ENCODE assay signal across 9 cellular contexts in genomic region chr17:39676198-39676819, GRCh38. TPM values are rescaled to one million over a fixed set of nuclear protein-coding genes. Genes with fewer than 3 reads are reported as not detected.
DNase-seq lines count a peak whose midpoint lies in the region; ATAC-seq and TF ChIP-seq lines count a peak whose summit lies in the region.
"Had no signal": no experiment of that assay in that cellular context is flagged by ENCODE, and none has a peak within 500 bp of the region (broad histone marks: within the 10 kb centered on the region; RNA-seq: fewer than 3 reads in every experiment).

No MANE protein-coding gene starts in this region.

- intact Hi-C loops in dorsolateral prefrontal cortex (cut with DNase I), result no loop called here

- no peak overlapping the region for H3K4me3 ChIP-seq in dorsolateral prefrontal cortex
- no peak overlapping the region for H3K4me3 ChIP-seq in skin epidermis

- no peaks in the 10 kb centered on the region for H3K27me3 ChIP-seq in dorsolateral prefrontal cortex

- no peak for TF ChIP-seq CTCF in C4-2B (conservative IDR thresholded peaks at IDR 0.05)
- no peak for TF ChIP-seq CTCF in dorsolateral prefrontal cortex (IDR thresholded peaks at IDR 0.05 in 54 of 56, conservative IDR thresholded peaks at IDR 0.05 in 2 of 56; ENCODE audit: low read depth in 1 of 56, partially characterized antibody in 56 of 56)

- ATAC-seq in GM21786 (IDR thresholded peaks at IDR 0.05; ENCODE audit: unreplicated experiment) (peak; percentile 43), HG02623 (IDR thresholded peaks at IDR 0.05; ENCODE audit: unreplicated experiment) (no peak), GM18909 (IDR thresholded peaks at IDR 0.05; ENCODE audit: poor library complexity, unreplicated experiment) (no peak)

- H3K27ac ChIP-seq in C4-2B, result peak overlapping the region; percentile 53
- H3K27ac ChIP-seq in dorsolateral prefrontal cortex, result peak overlapping the region in 52 of 59 donors; percentile 3 to 84 (median 69)
- peak overlapping the region in 17 of 21 experiments; percentile 44 to 85 (median 77) for H3K27ac ChIP-seq in skin epidermis
- H3K27ac ChIP-seq: neutrophil had no signal

- DNase-seq in SHP77 (lab: John Stamatoyannopoulos, UW), result peak; percentile 57 to 61
- DNase-seq in dorsolateral prefrontal cortex, result peak; percentile 26 to 88 (median 76)
- no peak for DNase-seq in NCI-H1694 (lab: John Stamatoyannopoulos, UW)

RNA-seq across cellular contexts. Expression of gene PNMT, which starts 8.1 kb away (rescaled TPM):
- 10 to 100 TPM in 15 of 120 experiments, 1 to 10 TPM in 105; 1.4 to 15.3 (median 6.7) TPM for total RNA-seq in dorsolateral prefrontal cortex

RNA-seq across cellular contexts. Expression of gene TCAP, which starts 11.2 kb away (rescaled TPM):
- 10 to 100 TPM in 8 of 120 experiments, 1 to 10 TPM in 112; 1.6 to 14.9 (median 4.8) TPM for total RNA-seq in dorsolateral prefrontal cortex

RNA-seq across cellular contexts. Expression of gene PGAP3, which starts 11.5 kb away (rescaled TPM):
- total RNA-seq in dorsolateral prefrontal cortex, result 10 to 100 TPM; 14.2 to 41.1 (median 27.6) TPM

RNA-seq across cellular contexts. Expression of gene ERBB2, which starts 23.6 kb away (rescaled TPM):
- 10 to 100 TPM in 110 of 120 experiments, 1 to 10 TPM in 10; 7.9 to 41.1 (median 16.5) TPM for total RNA-seq in dorsolateral prefrontal cortex

RNA-seq across cellular contexts. Expression of gene STARD3, which starts 39.4 kb away (rescaled TPM):
- 100 to 1,000 TPM in 9 of 120 experiments, 10 to 100 TPM in 111; 45.7 to 129 (median 71.4) TPM for total RNA-seq in dorsolateral prefrontal cortex
